In genomic region chr19:44093931-44094765, GRCh38 we compare ENCODE assay signal across 1 cellular context.
TF ChIP-seq lines count a peak whose summit lies in the region.

Gene ZNF224 (plus strand): TSS chr19:44094361. CDS start chr19:44097874, 3,513 bp downstream.

TF ChIP-seq in HEK293, 187 proteins besides CTCF, POLR2A, EP300 and RAD21 (continued from another document):
- TF ChIP-seq REST (tag by site-specific recombination; IDR thresholded peaks at IDR 0.05) (peak; percentile 44), ZSCAN23 (tag by site-specific recombination; IDR thresholded peaks at IDR 0.05) (peak; percentile 40; the same call in 1 of the 2 replicates), ZNF449 (tag by site-specific recombination; IDR thresholded peaks at IDR 0.05) (peak; percentile 7; the same call in 1 of the 2 replicates), SETDB1 (IDR thresholded peaks at IDR 0.05; ENCODE audit: insufficient read length, low read length) (no peak), ZNF518A (tag by site-specific recombination; conservative IDR thresholded peaks at IDR 0.05; ENCODE audit: low read depth) (peak; percentile 73), ZFHX2 (tag by site-specific recombination; conservative IDR thresholded peaks at IDR 0.05) (peak; percentile 90), ZNF366 (tag by site-specific recombination; conservative IDR thresholded peaks at IDR 0.05) (peak; percentile 63), RBAK (tag by site-specific recombination; IDR thresholded peaks at IDR 0.05) (0 out of 2 replicates have a peak, but pooled peaks have one; percentile 7), ZNF585B (tag by site-specific recombination; IDR thresholded peaks at IDR 0.05) (no peak), EGR2 (tag by site-specific recombination; IDR thresholded peaks at IDR 0.05; ENCODE audit: low read depth) (peak; percentile 85), ZNF221 (tag by site-specific recombination; IDR thresholded peaks at IDR 0.05; ENCODE audit: borderline replicate concordance) (no peak), KLF8 (tag by site-specific recombination; IDR thresholded peaks at IDR 0.05) (peak; percentile 56; the same call in 1 of the 2 replicates), ZNF843 (tag by site-specific recombination; IDR thresholded peaks at IDR 0.05) (peak; percentile 21), ZNF600 (tag by site-specific recombination; IDR thresholded peaks at IDR 0.05) (peak; percentile 97), ELK4 (IDR thresholded peaks at IDR 0.05; ENCODE audit: borderline replicate concordance, low read depth, low read length) (no peak), YY1 (tag by site-specific recombination; IDR thresholded peaks at IDR 0.05) (peak; percentile 21; the same call in 1 of the 2 replicates), MZF1 (tag by site-specific recombination; IDR thresholded peaks at IDR 0.05; ENCODE audit: borderline replicate concordance) (peak; percentile 10; the same call in 1 of the 2 replicates), ZBTB21 (tag by site-specific recombination; IDR thresholded peaks at IDR 0.05) (peak; percentile 48; the same call in 1 of the 2 replicates), YY2 (tag by site-specific recombination; IDR thresholded peaks at IDR 0.05) (peak; percentile 18; the same call in 1 of the 2 replicates), GFI1B (tag by site-specific recombination; IDR thresholded peaks at IDR 0.05) (peak; percentile 45; the same call in 1 of the 2 replicates), PATZ1 (tag by site-specific recombination; IDR thresholded peaks at IDR 0.05) (peak; percentile 62), ZNF391 (tag by site-specific recombination; IDR thresholded peaks at IDR 0.05; ENCODE audit: borderline replicate concordance, low read depth) (peak; percentile 22; the same call in 1 of the 2 replicates), ZNF239 (tag by site-specific recombination; IDR thresholded peaks at IDR 0.05) (no peak), ZNF580 (tag by site-specific recombination; IDR thresholded peaks at IDR 0.05) (peak; percentile 44), KLF9 (tag by site-specific recombination; IDR thresholded peaks at IDR 0.05; ENCODE audit: low read depth) (peak; percentile 46; the same call in 1 of the 2 replicates), KLF10 (tag by site-specific recombination; IDR thresholded peaks at IDR 0.05) (peak; percentile 13; the same call in 1 of the 2 replicates), ZBTB44 (tag by site-specific recombination; IDR thresholded peaks at IDR 0.05) (peak; percentile 78), ZBTB7A (tag by site-specific recombination; IDR thresholded peaks at IDR 0.05; ENCODE audit: low read depth) (peak; percentile 89; the same call in 1 of the 2 replicates), ZNF677 (tag by site-specific recombination; IDR thresholded peaks at IDR 0.05) (no peak), ZEB2 (tag by site-specific recombination; IDR thresholded peaks at IDR 0.05) (peak; percentile 84), ZNF664 (tag by site-specific recombination; IDR thresholded peaks at IDR 0.05) (peak; percentile 20; the same call in 1 of the 2 replicates)
